In genomic region chr12:26803552-26803951, GRCh38 we compare ENCODE assay signal across 12 cellular contexts. TPM values are rescaled to one million over a fixed set of nuclear protein-coding genes. Genes with fewer than 3 reads are reported as not detected.
DNase-seq lines count a peak whose midpoint lies in the region; ATAC-seq, FAIRE-seq and TF ChIP-seq lines count a peak whose summit lies in the region.
"Had no signal": no experiment of that assay in that cellular context is flagged by ENCODE, and none has a peak within 500 bp of the region (broad histone marks: within the 10 kb centered on the region; RNA-seq: fewer than 3 reads in every experiment).

No MANE protein-coding gene starts in this region.

- H3K27ac ChIP-seq in SK-N-SH (ENCODE audit: low read depth in 2 of 2, low read length in 1 of 2) (peak overlapping the region; percentile 58 to 77), osteoblast (ENCODE audit: low read depth, low read length) (peak overlapping the region; percentile 19)
- H3K27ac ChIP-seq: thoracic aorta had no signal

- no peaks in the 10 kb centered on the region for H3K9me3 Mint-ChIP-seq in stimulated activated naive CD8-positive, alpha-beta T cell treated with anti-CD3 and anti-CD28 coated beads, Interleukin-15, amount 100 ng/mL, for 72 hours

- ATAC-seq in stimulated activated naive CD8-positive, alpha-beta T cell treated with anti-CD3 and anti-CD28 coated beads, Interleukin-15, amount 100 ng/mL, for 72 hours, result no peak

- CTCF ChIA-PET in SK-N-SH (lab: Yijun Ruan, JAX), result interaction anchor here (0.9 kb wide), 1 partner anchor 10 kb away, joined by 3 read pairs; no protein-coding TSS in a partner anchor

- H4K20me1 ChIP-seq in SK-N-SH (ENCODE audit: insufficient read depth) (no peaks in the 10 kb centered on the region), osteoblast (ENCODE audit: insufficient read depth, low read length) (no peaks in the 10 kb centered on the region)

- TF ChIP-seq EP300 in SK-N-SH (IDR thresholded peaks at IDR 0.05; ENCODE audit: borderline replicate concordance in 1 of 2, low read depth in 1 of 2, low read length in 1 of 2), result no peak

- peaks cover 5% of the 10 kb centered on the region; the same call in 1 of the 2 replicates for H3K79me2 ChIP-seq in SK-N-SH (ENCODE audit: insufficient read depth)
- H3K79me2 ChIP-seq in osteoblast (ENCODE audit: insufficient read depth, low read length), result peaks cover 2% of the 10 kb centered on the region

- peak overlapping the region; percentile 29; the same call in 1 of the 2 replicates for H3K9ac ChIP-seq in SK-N-SH

- H3K27me3 ChIP-seq in SK-N-SH (ENCODE audit: insufficient read depth), result no peaks in the 10 kb centered on the region
- no peaks in the 10 kb centered on the region for H3K27me3 ChIP-seq in osteoblast (ENCODE audit: insufficient read depth, low read length)

- no peaks in the 10 kb centered on the region for H3K27me3 Mint-ChIP-seq in stimulated activated naive CD8-positive, alpha-beta T cell treated with anti-CD3 and anti-CD28 coated beads, Interleukin-15, amount 100 ng/mL, for 72 hours
- H3K27me3 Mint-ChIP-seq: activated naive CD8-positive, alpha-beta T cell treated with anti-CD3 and anti-CD28 coated beads, Interleukin-2, amount 10 ng/mL, durations not matched to agents 7 days and 5 days had no signal

- peak; percentile 42 for FAIRE-seq in GM19239 (lab: Jason Lieb, UNC)

- H3K9me3 ChIP-seq in SK-N-SH (no peaks in the 10 kb centered on the region), osteoblast (ENCODE audit: low read depth, low read length) (no peaks in the 10 kb centered on the region)
- H3K9me3 ChIP-seq: thoracic aorta had no signal

- H3K4me3 ChIP-seq in SK-N-SH (ENCODE audit: low read depth in 2 of 2, low read length in 1 of 2) (no peak overlapping the region), osteoblast (ENCODE audit: insufficient read depth, low read length) (no peak overlapping the region)
- H3K4me3 ChIP-seq: thoracic aorta had no signal

- peak overlapping the region; percentile 32; the same call in 1 of the 2 replicates for H3K4me2 ChIP-seq in SK-N-SH
- peak overlapping the region; percentile 12 for H3K4me2 ChIP-seq in osteoblast (ENCODE audit: insufficient read depth, low read length)

- no peaks in the 10 kb centered on the region for H3K9me2 ChIP-seq in SK-N-SH

- H2AFZ ChIP-seq in SK-N-SH (ENCODE audit: low read depth), result 0 out of 2 replicates have a peak overlapping the region, but pooled peaks have one; percentile 54
- H2AFZ ChIP-seq in osteoblast (ENCODE audit: low read length), result peak overlapping the region; percentile 43

- TF ChIP-seq CTCF in SK-N-SH (IDR thresholded peaks at IDR 0.05), result no peak
- TF ChIP-seq CTCF in osteoblast (IDR thresholded peaks at IDR 0.05; ENCODE audit: extremely low read depth, low read depth, low read length), result no peak

- 36% methylated on average over 2 of the region's 2 CpGs for WGBS in SK-N-SH (ENCODE audit: low lambda C conversion rate)

- no peak overlapping the region for H3K4me3 Mint-ChIP-seq in stimulated activated naive CD8-positive, alpha-beta T cell treated with anti-CD3 and anti-CD28 coated beads, Interleukin-15, amount 100 ng/mL, for 72 hours
- H3K4me3 Mint-ChIP-seq: activated naive CD8-positive, alpha-beta T cell treated with anti-CD3 and anti-CD28 coated beads, Interleukin-2, amount 10 ng/mL, durations not matched to agents 7 days and 5 days had no signal

- H3K4me1 Mint-ChIP-seq in stimulated activated naive CD8-positive, alpha-beta T cell treated with anti-CD3 and anti-CD28 coated beads, Interleukin-15, amount 100 ng/mL, for 72 hours, result peaks cover 39% of the 10 kb centered on the region

- no peak for TF ChIP-seq RAD21 in SK-N-SH (IDR thresholded peaks at IDR 0.05; ENCODE audit: low read length)

- H3K36me3 ChIP-seq in SK-N-SH (replicated peaks in 1 of 2; ENCODE audit: control insufficient read depth in 1 of 2, insufficient read depth in 2 of 2, low read length in 1 of 2), result no peaks in the 10 kb centered on the region
- H3K36me3 ChIP-seq in osteoblast (ENCODE audit: insufficient read depth, low read length), result no peaks in the 10 kb centered on the region
- H3K36me3 ChIP-seq: thoracic aorta had no signal

- POLR2A ChIA-PET in SK-N-SH (lab: Yijun Ruan, JAX), result no interaction called here

- H3K4me1 ChIP-seq in SK-N-SH (ENCODE audit: control insufficient read depth in 1 of 2, insufficient read depth in 2 of 2, low read depth in 1 of 2, low read length in 1 of 2) (peaks cover 3 to 10% of the 10 kb centered on the region in 2 experiments; a peak in 3 of 4 replicates), osteoblast (ENCODE audit: insufficient read depth, low read length) (peaks cover 7% of the 10 kb centered on the region)

- no peak for DNase-seq in GM19239 (ENCODE audit: insufficient read length, low spot score)
- DNase-seq in SK-N-SH, result no peak
- peak; percentile 25 for DNase-seq in fibroblast of gingiva (ENCODE audit: low read depth)
- DNase-seq in osteoblast (ENCODE audit: insufficient read length, low spot score, missing footprints), result peak; percentile 90
- DNase-seq in HPDE6-E6E7 (ENCODE audit: extremely low spot score), result no peak
- no peak for DNase-seq in stimulated activated naive CD8-positive, alpha-beta T cell treated with anti-CD3 and anti-CD28 coated beads, Interleukin-15, amount 100 ng/mL, for 72 hours
- DNase-seq in NCI-H510A treated with DMSO at 0.1 percent for 48 hours (lab: John Stamatoyannopoulos, UW), result no peak
- no peak for DNase-seq in DMS 273 treated with DMSO at 0.1 percent for 48 hours (lab: John Stamatoyannopoulos, UW)
- DNase-seq: activated naive CD8-positive, alpha-beta T cell treated with anti-CD3 and anti-CD28 coated beads, Interleukin-2, amount 10 ng/mL, durations not matched to agents 7 days and 5 days; effector CD4-positive, alpha-beta T cell; T-helper 2 cell had no signal

- H3K27ac Mint-ChIP-seq in stimulated activated naive CD8-positive, alpha-beta T cell treated with anti-CD3 and anti-CD28 coated beads, Interleukin-15, amount 100 ng/mL, for 72 hours, result peak overlapping the region in 1 of 2 donors; percentile 3
- H3K27ac Mint-ChIP-seq: activated naive CD8-positive, alpha-beta T cell treated with anti-CD3 and anti-CD28 coated beads, Interleukin-2, amount 10 ng/mL, durations not matched to agents 7 days and 5 days had no signal

- H3F3A ChIP-seq in SK-N-SH (replicated peaks; ENCODE audit: insufficient read depth), result peaks cover 10% of the 10 kb centered on the region

TF ChIP-seq in SK-N-SH, 30 proteins besides CTCF, POLR2A, EP300 and RAD21:
- TF ChIP-seq NFIC (IDR thresholded peaks at IDR 0.05; ENCODE audit: borderline replicate concordance) (peak; percentile 37; the same call in 1 of the 2 replicates), CHD2 (IDR thresholded peaks at IDR 0.05; ENCODE audit: low read length, partially characterized antibody) (no peak)
TF ChIP-seq in SK-N-SH: peak in this region for 1.

RNA-seq across cellular contexts. Expression of gene ITPR2, which starts 29.4 kb away (rescaled TPM):
- polyA plus RNA-seq in SK-N-SH (2012; rRNA removed), result 2.3 and 3.0 TPM in 2 replicates
- polyA plus RNA-seq in SK-N-SH (2012; cell fraction: cytosol; rRNA removed), result 2.8 and 3.8 TPM in 2 replicates
- polyA plus RNA-seq in SK-N-SH (2012; cell fraction: nucleus; rRNA removed), result 1.4 and 2.9 TPM in 2 replicates
- 19.2 and 21.2 TPM in 2 replicates for total RNA-seq in osteoblast

Comparison
In these comparisons a context has a peak if more than half of its experiments do, and no peak if none do; other contexts are left out.
1. DNase-seq: peak in fibroblast of gingiva (single experiment) and osteoblast (single experiment); none in GM19239 (single experiment), SK-N-SH (single experiment), HPDE6-E6E7 (single experiment), stimulated activated naive CD8-positive, alpha-beta T cell treated with anti-CD3 and anti-CD28 coated beads, Interleukin-15, amount 100 ng/mL, for 72 hours (0 of 2), NCI-H510A treated with DMSO at 0.1 percent for 48 hours (single experiment) and DMS 273 treated with DMSO at 0.1 percent for 48 hours (single experiment).